7 cellular contexts compared by ENCODE assay signal in the genomic region with DNA sequence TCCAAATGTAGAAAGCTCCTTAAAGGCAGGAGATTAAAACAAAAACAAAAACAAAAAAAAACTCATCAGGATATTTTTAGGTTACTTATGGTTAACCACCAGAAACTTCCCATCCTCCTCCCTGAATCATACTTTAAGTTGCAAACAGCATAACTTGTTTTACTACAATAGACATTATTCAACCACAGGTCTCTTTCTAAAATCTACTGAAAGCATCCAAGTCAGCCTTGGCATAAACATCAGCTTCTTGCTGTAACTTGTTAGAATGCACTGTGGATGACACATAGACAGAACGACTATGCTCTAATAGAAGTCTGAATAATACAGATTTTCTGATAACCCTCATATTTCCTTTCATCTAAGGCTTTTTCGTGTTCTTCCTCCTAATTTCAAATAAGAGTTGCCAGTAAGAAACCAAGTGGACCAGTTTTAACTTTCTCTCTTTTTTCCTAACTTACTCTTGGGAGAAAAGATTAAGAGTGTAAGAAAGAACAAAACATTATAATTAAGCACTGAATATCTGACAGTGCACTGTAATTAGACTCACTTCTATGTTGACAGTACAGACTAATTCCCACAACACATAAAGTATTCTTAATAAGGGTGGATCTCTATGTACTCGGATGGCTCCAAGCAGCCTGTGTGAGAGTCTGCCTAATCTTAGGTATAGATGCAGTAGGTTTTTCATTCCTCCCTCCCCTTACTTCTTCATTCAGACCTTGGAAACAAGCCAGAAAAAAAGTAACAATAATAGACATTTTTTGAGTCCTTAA.
DNase-seq lines count a peak whose midpoint lies in the region; ATAC-seq, FAIRE-seq and TF ChIP-seq lines count a peak whose summit lies in the region.
"Not testable (repeated sequence)": the region's sequence is repeated elsewhere in the genome, so short reads cannot be mapped to it uniquely, and the experiment has no call there.

No MANE protein-coding gene starts in this region.

- not testable (repeated sequence) for FAIRE-seq in bronchial epithelial cell (lab: Jason Lieb, UNC)

- H3K79me2 ChIP-seq in SK-N-SH (ENCODE audit: insufficient read depth): not testable (repeated sequence)

- not testable (repeated sequence) for H2BK120ac ChIP-seq in IMR-90 (ENCODE audit: low read depth, low read length)

- H2BK5ac ChIP-seq in IMR-90 (ENCODE audit: low read depth, low read length, poor library complexity, severe bottlenecking): not testable (repeated sequence)

- not testable (repeated sequence) for H4K91ac ChIP-seq in IMR-90 (ENCODE audit: insufficient read depth, low read depth, low read length)

- not testable (repeated sequence) for H3K9ac ChIP-seq in IMR-90 (ENCODE audit: low read depth, low read length); SK-N-SH

- H3K4ac ChIP-seq in IMR-90 (ENCODE audit: low read depth, low read length): not testable (repeated sequence)

- not testable (repeated sequence) for H2AK5ac ChIP-seq in IMR-90 (ENCODE audit: low read depth, low read length)

- ATAC-seq in GM18867 (IDR thresholded peaks at IDR 0.05; ENCODE audit: unreplicated experiment): peak; percentile 50
- ATAC-seq in IMR-90 (ENCODE audit: low read depth): peak; percentile 42; the same call in 1 of the 2 replicates

- H3K27me3 ChIP-seq in IMR-90 (ENCODE audit: control insufficient read depth, insufficient read depth, low read length); SK-N-SH (ENCODE audit: insufficient read depth); bronchial epithelial cell (ENCODE audit: control insufficient read depth, insufficient read depth, low read length): not testable (repeated sequence)

- not testable (repeated sequence) for H2AK9ac ChIP-seq in IMR-90 (replicated peaks; ENCODE audit: low read depth, low read length, poor library complexity)

- BruUV-seq in IMR-90 (replicated peaks; lab: Mats Ljungman, UMichigan): not testable (repeated sequence)

- H3K56ac ChIP-seq in IMR-90 (ENCODE audit: extremely low read depth, insufficient read depth, low read length): not testable (repeated sequence)

- not testable (repeated sequence) for H3K79me1 ChIP-seq in IMR-90 (ENCODE audit: low read depth in 1 of 2, low read length in 2 of 2)

- CTCF ChIA-PET in IMR-90 (lab: Yijun Ruan, JAX); SK-N-SH (lab: Yijun Ruan, JAX): not testable (repeated sequence)

- H3K4me2 ChIP-seq in IMR-90 (ENCODE audit: low read depth, low read length); SK-N-SH: not testable (repeated sequence)

- not testable (repeated sequence) for H3K9me1 ChIP-seq in IMR-90 (ENCODE audit: insufficient read depth, low read length)

- H3K4me3 ChIP-seq in IMR-90 (ENCODE audit: insufficient read depth, low read depth, low read length); SK-N-SH (ENCODE audit: low read depth in 2 of 2, low read length in 1 of 2); bronchial epithelial cell (ENCODE audit: low read depth, low read length); fibroblast of mammary gland (ENCODE audit: control insufficient read depth, low read depth, low read length): not testable (repeated sequence)

- H3K27ac ChIP-seq in IMR-90 (ENCODE audit: insufficient read depth, low read length); SK-N-SH (ENCODE audit: low read depth in 2 of 2, low read length in 1 of 2): not testable (repeated sequence)

- H2AFZ ChIP-seq in IMR-90 (replicated peaks; ENCODE audit: low read length, poor library complexity): not testable (repeated sequence)
- peak overlapping the region; percentile 64; the same call in 1 of the 2 replicates for H2AFZ ChIP-seq in SK-N-SH (ENCODE audit: low read depth)

- H3K9me2 ChIP-seq in SK-N-SH: not testable (repeated sequence)

- intact Hi-C loops in IMR-90 (cut with micrococcal nuclease): not testable (repeated sequence)

- POLR2A ChIA-PET in IMR-90 (lab: Charles Lee; ENCODE audit: unreplicated experiment); SK-N-SH (lab: Yijun Ruan, JAX): not testable (repeated sequence)

- not testable (repeated sequence) for H4K20me1 ChIP-seq in IMR-90 (ENCODE audit: insufficient read depth, low read length); SK-N-SH (ENCODE audit: insufficient read depth)

- in situ Hi-C loops in IMR-90 (cut with MboI; ENCODE audit: low sequenced_read_pairs): not testable (repeated sequence)

- TF ChIP-seq CTCF in IMR-90 (conservative IDR thresholded peaks at IDR 0.05; ENCODE audit: low read depth, low read length); SK-N-SH (IDR thresholded peaks at IDR 0.05); bronchial epithelial cell (IDR thresholded peaks at IDR 0.05; ENCODE audit: insufficient read depth, low read length, severe bottlenecking); fibroblast of mammary gland (conservative IDR thresholded peaks at IDR 0.05; ENCODE audit: control insufficient read depth, insufficient read depth, low read depth, low read length): not testable (repeated sequence)

- TF ChIP-seq POLR2A in IMR-90 (IDR thresholded peaks at IDR 0.05; ENCODE audit: low read depth, low read length): not testable (repeated sequence)

- not testable (repeated sequence) for H4K8ac ChIP-seq in IMR-90 (ENCODE audit: low read depth in 2 of 2, low read length in 2 of 2)

- no CpG with 5 or more reads among the region's 3 CpGs for WGBS in IMR-90 (ENCODE audit: extremely low coverage in 2 of 2, insufficient read length in 1 of 2), 2 experiments
- WGBS in SK-N-SH (ENCODE audit: low lambda C conversion rate): 52% methylated on average over 3 of the region's 3 CpGs

- not testable (repeated sequence) for H3K23ac ChIP-seq in IMR-90 (ENCODE audit: low read depth, low read length)

- not testable (repeated sequence) for H3K14ac ChIP-seq in IMR-90 (replicated peaks; ENCODE audit: low read depth, low read length)

- TF ChIP-seq EP300 in SK-N-SH (IDR thresholded peaks at IDR 0.05; ENCODE audit: borderline replicate concordance in 1 of 2, low read depth in 1 of 2, low read length in 1 of 2): not testable (repeated sequence)

- H2BK20ac ChIP-seq in IMR-90 (ENCODE audit: low read depth, low read length): not testable (repeated sequence)

- DNase-seq in AG20443 (ENCODE audit: low spot score): peak; percentile 21
- peak; percentile 1 for DNase-seq in IMR-90
- not testable (repeated sequence) for DNase-seq in SK-N-SH
- peak; percentile 96 for DNase-seq in bronchial epithelial cell (ENCODE audit: low read depth)
- DNase-seq in fibroblast of mammary gland (ENCODE audit: low read depth): peak; percentile 52
- DNase-seq in myocyte (ENCODE audit: low read depth): peak; percentile 24

- not testable (repeated sequence) for H3F3A ChIP-seq in SK-N-SH (replicated peaks; ENCODE audit: insufficient read depth)

- not testable (repeated sequence) for H3K9me3 ChIP-seq in IMR-90 (ENCODE audit: control insufficient read depth, insufficient read depth, low read length); SK-N-SH

- TF ChIP-seq RAD21 in IMR-90 (IDR thresholded peaks at IDR 0.05; ENCODE audit: low read length); SK-N-SH (IDR thresholded peaks at IDR 0.05; ENCODE audit: low read length): not testable (repeated sequence)

- H3K18ac ChIP-seq in IMR-90 (ENCODE audit: low read depth, low read length): not testable (repeated sequence)

- not testable (repeated sequence) for H3K4me1 ChIP-seq in IMR-90 (ENCODE audit: control insufficient read depth, insufficient read depth, low read length); SK-N-SH (ENCODE audit: control insufficient read depth in 1 of 2, insufficient read depth in 2 of 2, low read depth in 1 of 2, low read length in 1 of 2)

- not testable (repeated sequence) for H4K5ac ChIP-seq in IMR-90 (ENCODE audit: low read depth, low read length)

- not testable (repeated sequence) for H3K36me3 ChIP-seq in IMR-90 (ENCODE audit: control insufficient read depth, insufficient read depth, low read length); SK-N-SH (replicated peaks in 1 of 2; ENCODE audit: control insufficient read depth in 1 of 2, insufficient read depth in 2 of 2, low read length in 1 of 2); bronchial epithelial cell (ENCODE audit: control insufficient read depth, insufficient read depth, low read length)

- not testable (repeated sequence) for H2BK15ac ChIP-seq in IMR-90 (ENCODE audit: low read depth, low read length)

- dilution Hi-C loops in IMR-90 (cut with HindIII; ENCODE audit: low sequenced_read_pairs, unreplicated experiment): not testable (repeated sequence)
